8 cellular contexts compared by ENCODE assay signal in the genomic region with DNA sequence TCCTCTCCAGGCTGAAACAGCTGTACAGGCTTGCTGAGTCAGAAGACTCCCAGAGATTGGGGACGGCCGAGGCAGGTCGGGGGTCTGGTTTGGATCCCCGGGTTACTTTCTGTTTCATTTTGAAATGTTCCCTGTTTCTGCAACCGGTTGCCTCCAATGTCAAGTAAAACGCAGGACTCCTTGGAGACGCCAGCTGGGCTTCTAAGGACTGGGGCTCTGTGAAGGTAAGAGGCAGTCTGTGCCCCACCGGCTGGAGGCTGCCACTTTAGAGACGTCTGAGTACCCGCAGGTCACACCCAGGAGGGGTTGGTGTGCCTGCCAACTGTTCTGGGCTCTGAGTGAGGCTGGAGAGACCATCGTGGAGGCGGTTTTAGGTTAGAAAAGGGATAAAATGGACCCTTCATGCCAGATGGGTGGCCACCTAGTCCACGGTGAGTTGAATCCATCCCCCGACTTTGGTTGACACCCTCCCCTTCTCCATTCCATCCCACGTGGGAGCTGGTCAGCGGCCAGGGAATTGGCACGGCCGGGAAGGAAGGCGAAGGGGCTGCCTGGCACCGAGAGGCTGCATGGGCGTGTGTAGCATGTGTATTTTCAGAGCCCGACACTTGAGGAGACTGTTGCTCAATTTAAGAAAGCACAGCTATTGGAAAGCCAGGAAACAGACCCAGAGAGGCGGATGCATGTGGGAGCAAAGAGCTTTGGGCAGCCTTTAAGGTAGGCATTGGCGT.
DNase-seq lines count a peak whose midpoint lies in the region; TF ChIP-seq lines count a peak whose summit lies in the region.

No MANE protein-coding gene starts in this region.

- no peaks in the 10 kb centered on the region for H3K36me3 Mint-ChIP-seq in progenitor cell of endocrine pancreas (ENCODE audit: insufficient read depth)

- no peak overlapping the region for H3K27ac ChIP-seq in ACC112 (ENCODE audit: low read depth, low read length)
- no peak overlapping the region for H3K27ac ChIP-seq in SJSA1
- peak overlapping the region; percentile 68 for H3K27ac ChIP-seq in brain microvascular endothelial cell
- peak overlapping the region; percentile 57 for H3K27ac ChIP-seq in hepatocyte

- no peak overlapping the region for H3K27ac Mint-ChIP-seq in progenitor cell of endocrine pancreas

- TF ChIP-seq CTCF in brain microvascular endothelial cell (IDR thresholded peaks at IDR 0.05; ENCODE audit: low read depth, low read length, missing control alignments) (no peak), hepatocyte (IDR thresholded peaks at IDR 0.05; ENCODE audit: poor library complexity) (peak; percentile 29), progenitor cell of endocrine pancreas (IDR thresholded peaks at IDR 0.05; ENCODE audit: unreplicated experiment) (no peak)

- H3K27me3 ChIP-seq in ACC112 (ENCODE audit: insufficient read depth, low read length) (peaks cover 11% of the 10 kb centered on the region), SJSA1 (replicated peaks) (peaks cover 11% of the 10 kb centered on the region), brain microvascular endothelial cell (replicated peaks) (no peaks in the 10 kb centered on the region), hepatocyte (peaks cover 37% of the 10 kb centered on the region)

- peak overlapping the region; percentile 89 for H3K4me2 ChIP-seq in hepatocyte

- H3K79me2 ChIP-seq in ACC112 (ENCODE audit: control insufficient read depth, insufficient read depth, low read length, unreplicated experiment): no peaks in the 10 kb centered on the region
- no peaks in the 10 kb centered on the region for H3K79me2 ChIP-seq in hepatocyte

- H3K4me3 Mint-ChIP-seq in progenitor cell of endocrine pancreas (ENCODE audit: low read depth): peak overlapping the region; percentile 42

- peak; percentile 74 for DNase-seq in H4 (ENCODE audit: low spot score)
- DNase-seq in SJSA1 (ENCODE audit: low read depth in 1 of 2, low spot score in 2 of 2): peak in 1 of 2 experiments; percentile 21
- peak; percentile 46 for DNase-seq in brain microvascular endothelial cell
- peak; percentile 69 for DNase-seq in hepatocyte (ENCODE audit: low spot score)
- DNase-seq in progenitor cell of endocrine pancreas (ENCODE audit: low spot score, unreplicated experiment): no peak
- no peak for DNase-seq in effector CD8-positive, alpha-beta T cell (lab: John Stamatoyannopoulos, UW)
- no peak for DNase-seq in activated CD4-positive, CD25-positive, alpha-beta regulatory T cell treated with anti-CD3 and anti-CD28 coated beads, Interleukin-2, amount 50 U/mL, for 72 hours

- peak overlapping the region; percentile 99 for H2AFZ ChIP-seq in ACC112 (ENCODE audit: low read length, unreplicated experiment)
- peak overlapping the region; percentile 91 for H2AFZ ChIP-seq in hepatocyte

- H4K20me1 ChIP-seq in hepatocyte (ENCODE audit: insufficient read depth, poor library complexity, severe bottlenecking): no peaks in the 10 kb centered on the region

- peak overlapping the region; percentile 90 for H3K4me3 ChIP-seq in ACC112 (ENCODE audit: low read depth, low read length)
- peak overlapping the region; percentile 38 for H3K4me3 ChIP-seq in SJSA1
- peak overlapping the region; percentile 65 for H3K4me3 ChIP-seq in brain microvascular endothelial cell (ENCODE audit: low read depth, low read length)
- peak overlapping the region; percentile 59 for H3K4me3 ChIP-seq in hepatocyte

- WGBS in hepatocyte (ENCODE audit: low lambda C conversion rate, missing lambda C conversion rate): 4% methylated on average over 24 of the region's 24 CpGs

- H3K9me2 ChIP-seq in hepatocyte (replicated peaks; ENCODE audit: insufficient read depth): no peaks in the 10 kb centered on the region

- H3K4me1 ChIP-seq in ACC112 (ENCODE audit: control insufficient read depth, insufficient read depth, low read length, unreplicated experiment): no peaks in the 10 kb centered on the region
- H3K4me1 ChIP-seq in SJSA1 (replicated peaks): peaks cover 7% of the 10 kb centered on the region; the same call in 1 of the 2 replicates
- H3K4me1 ChIP-seq in hepatocyte (ENCODE audit: insufficient read depth): peaks cover 9% of the 10 kb centered on the region

- peaks cover 67% of the 10 kb centered on the region for H3K27me3 Mint-ChIP-seq in progenitor cell of endocrine pancreas

- peaks cover 15% of the 10 kb centered on the region for H3K4me1 Mint-ChIP-seq in progenitor cell of endocrine pancreas (ENCODE audit: low read depth)

- H3K9me3 Mint-ChIP-seq in progenitor cell of endocrine pancreas (ENCODE audit: low read depth): no peaks in the 10 kb centered on the region

- no peaks in the 10 kb centered on the region for H3K36me3 ChIP-seq in ACC112 (ENCODE audit: insufficient read depth, low read length)
- no peaks in the 10 kb centered on the region for H3K36me3 ChIP-seq in SJSA1
- H3K36me3 ChIP-seq in brain microvascular endothelial cell (replicated peaks): no peaks in the 10 kb centered on the region
- no peaks in the 10 kb centered on the region for H3K36me3 ChIP-seq in hepatocyte (replicated peaks; ENCODE audit: insufficient read depth, low read depth)

- in situ Hi-C loops in brain microvascular endothelial cell (cut with HindIII; ENCODE audit: low pct_ligation_motif_present, low sequenced_read_pairs): no loop called here

- H3K9me3 ChIP-seq in SJSA1 (replicated peaks) (no peaks in the 10 kb centered on the region), hepatocyte (ENCODE audit: low read depth) (no peaks in the 10 kb centered on the region)

Comparison
In these comparisons a context has a peak if more than half of its experiments do, and no peak if none do; other contexts are left out.
1. H3K27ac ChIP-seq: peak in brain microvascular endothelial cell (single experiment) and hepatocyte (single experiment); none in ACC112 (single experiment) and SJSA1 (single experiment).
2. H3K4me3 ChIP-seq: peak in every context shown above with its lines; median percentile 90 in ACC112; 65 in brain microvascular endothelial cell; 59 in hepatocyte; 38 in SJSA1.
3. DNase-seq: peak in H4 (single experiment), brain microvascular endothelial cell (single experiment) and hepatocyte (single experiment); none in progenitor cell of endocrine pancreas (single experiment), effector CD8-positive, alpha-beta T cell (single experiment) and activated CD4-positive, CD25-positive, alpha-beta regulatory T cell treated with anti-CD3 and anti-CD28 coated beads, Interleukin-2, amount 50 U/mL, for 72 hours (single experiment).